ENCODE assay signal across 8 cellular contexts in the genomic region with DNA sequence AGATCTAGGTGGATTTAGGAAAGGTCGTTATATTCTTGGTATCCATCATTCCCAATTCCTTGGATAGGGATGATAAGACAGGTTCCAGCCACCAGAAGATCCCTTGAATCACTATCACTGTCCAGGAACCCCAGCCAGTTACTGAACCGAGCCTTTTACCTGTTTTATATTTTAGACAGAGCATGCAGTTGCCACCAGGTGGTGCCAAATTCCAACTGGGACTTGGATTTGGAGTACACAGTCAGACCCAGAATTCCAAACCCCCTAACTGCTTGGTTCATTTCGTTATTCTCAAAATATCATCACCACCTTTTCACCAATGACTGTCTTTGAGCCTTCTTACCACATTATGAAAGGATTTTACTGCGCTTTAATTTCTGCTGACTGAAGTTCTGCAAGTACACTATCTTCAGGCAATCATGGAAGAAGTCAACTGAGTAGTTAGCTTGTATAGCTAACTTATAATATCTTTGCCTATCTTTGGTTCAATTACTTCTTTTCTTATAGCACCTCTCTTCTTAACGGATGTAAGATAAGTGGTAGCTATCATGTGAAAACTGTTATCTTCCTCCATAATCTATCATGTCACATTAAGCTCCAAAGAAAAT.
DNase-seq lines count a peak whose midpoint lies in the region; ATAC-seq and TF ChIP-seq lines count a peak whose summit lies in the region.

No MANE protein-coding gene starts in this region.

- peak; percentile 71 for ATAC-seq in GM21528 (IDR thresholded peaks at IDR 0.05; ENCODE audit: low FRiP score, unreplicated experiment)
- peak; percentile 40 for ATAC-seq in body of pancreas
- ATAC-seq in HG03378 (IDR thresholded peaks at IDR 0.05; ENCODE audit: unreplicated experiment), result no peak

- H2AFZ ChIP-seq in KMS-11 (ENCODE audit: low read depth), result no peak overlapping the region

- no peak overlapping the region for H3K9ac ChIP-seq in KMS-11

- H3K27ac ChIP-seq in KMS-11, result no peak overlapping the region
- H3K27ac ChIP-seq in body of pancreas, result no peak overlapping the region

- H3K4me1 ChIP-seq in KMS-11 (ENCODE audit: low read depth, poor library complexity, severe bottlenecking) (no peaks in the 10 kb centered on the region), body of pancreas (no peaks in the 10 kb centered on the region)

- no peak overlapping the region for H3K4me3 ChIP-seq in KMS-11 (IDR thresholded peaks at IDR 0.05; ENCODE audit: insufficient read depth, low read depth, low read length)
- H3K4me3 ChIP-seq in body of pancreas, result no peak overlapping the region

- no peak for TF ChIP-seq POLR2A in body of pancreas (IDR thresholded peaks at IDR 0.05)

- peak; percentile 70 for TF ChIP-seq CTCF in KMS-11 (conservative IDR thresholded peaks at IDR 0.05; ENCODE audit: low read depth, low read length)
- peak; percentile 48 to 61 (median 56) for TF ChIP-seq CTCF in body of pancreas (IDR thresholded peaks at IDR 0.05)

- H3K27me3 ChIP-seq in KMS-11 (ENCODE audit: insufficient read depth, low read depth), result no peaks in the 10 kb centered on the region
- H3K27me3 ChIP-seq in body of pancreas, result no peaks in the 10 kb centered on the region

- no peaks in the 10 kb centered on the region for H3K9me3 ChIP-seq in body of pancreas

- H3K79me2 ChIP-seq in KMS-11 (ENCODE audit: insufficient read depth, low read depth), result no peaks in the 10 kb centered on the region

- intact Hi-C loops in body of pancreas (cut with DNase I), result no loop called here

- H4K20me1 ChIP-seq in KMS-11 (ENCODE audit: insufficient read depth), result no peaks in the 10 kb centered on the region

- DNase-seq in NCI-H510A treated with DMSO at 0.1 percent for 48 hours (lab: John Stamatoyannopoulos, UW) (peak; percentile 3), NCI-H510A (lab: John Stamatoyannopoulos, UW) (no peak), body of pancreas (peak; percentile 24 to 62 (median 47)), medulla oblongata (ENCODE audit: extremely low spot score) (peak; percentile 27)
- DNase-seq in activated effector memory CD4-positive, alpha-beta T cell treated with anti-CD3 and anti-CD28 coated beads, Interleukin-2, amount 50 U/mL, for 16 hours, result no peak

- no peak overlapping the region for H3K4me2 ChIP-seq in KMS-11

- H3K36me3 ChIP-seq in KMS-11 (ENCODE audit: insufficient read depth) (no peaks in the 10 kb centered on the region), body of pancreas (replicated peaks in 1 of 2; ENCODE audit: insufficient read depth in 1 of 2, low read depth in 2 of 2) (no peaks in the 10 kb centered on the region)

- 28 to 34% methylated on average over 5 of the region's 5 CpGs for WGBS in body of pancreas, 2 donors

Comparison
In these comparisons a context has a peak if more than half of its experiments do, and no peak if none do; other contexts are left out.
1. DNase-seq: peak in NCI-H510A treated with DMSO at 0.1 percent for 48 hours (single experiment), body of pancreas (4 of 4) and medulla oblongata (single experiment); none in NCI-H510A (single experiment) and activated effector memory CD4-positive, alpha-beta T cell treated with anti-CD3 and anti-CD28 coated beads, Interleukin-2, amount 50 U/mL, for 16 hours (single experiment).